ENCODE assay signal across 21 cellular contexts in genomic region chr7:76974336-76974735, GRCh38. TPM values are rescaled to one million over a fixed set of nuclear protein-coding genes. Genes with fewer than 3 reads are reported as not detected.
"Had no signal": no experiment of that assay in that cellular context is flagged by ENCODE, and none has a peak within 500 bp of the region (broad histone marks: within the 10 kb centered on the region; RNA-seq: fewer than 3 reads in every experiment).

No MANE protein-coding gene starts in this region.

RNA-seq across cellular contexts. Expression of gene SPDYE17, which starts 57.8 kb away (rescaled TPM):
- total RNA-seq: natural killer cell treated with Interleukin-12 subunit alpha and Interleukin-12 subunit beta and Interleukin-15 and Interleukin-18, amount 100 ng/mL, for 72 hours; neural crest cell; omental fat pad; osteocyte; pancreas; posterior vena cava; prostate gland; pulmonary artery endothelial cell; right atrium auricular region; sciatic nerve; smooth muscle cell; spleen; stomach; subcutaneous adipose tissue; temporal lobe; thoracic aorta; thyroid gland; tibial nerve; upper lobe of left lung; ureter; vagina had no signal
